ENCODE assay signal across 8 cellular contexts in the genomic region with DNA sequence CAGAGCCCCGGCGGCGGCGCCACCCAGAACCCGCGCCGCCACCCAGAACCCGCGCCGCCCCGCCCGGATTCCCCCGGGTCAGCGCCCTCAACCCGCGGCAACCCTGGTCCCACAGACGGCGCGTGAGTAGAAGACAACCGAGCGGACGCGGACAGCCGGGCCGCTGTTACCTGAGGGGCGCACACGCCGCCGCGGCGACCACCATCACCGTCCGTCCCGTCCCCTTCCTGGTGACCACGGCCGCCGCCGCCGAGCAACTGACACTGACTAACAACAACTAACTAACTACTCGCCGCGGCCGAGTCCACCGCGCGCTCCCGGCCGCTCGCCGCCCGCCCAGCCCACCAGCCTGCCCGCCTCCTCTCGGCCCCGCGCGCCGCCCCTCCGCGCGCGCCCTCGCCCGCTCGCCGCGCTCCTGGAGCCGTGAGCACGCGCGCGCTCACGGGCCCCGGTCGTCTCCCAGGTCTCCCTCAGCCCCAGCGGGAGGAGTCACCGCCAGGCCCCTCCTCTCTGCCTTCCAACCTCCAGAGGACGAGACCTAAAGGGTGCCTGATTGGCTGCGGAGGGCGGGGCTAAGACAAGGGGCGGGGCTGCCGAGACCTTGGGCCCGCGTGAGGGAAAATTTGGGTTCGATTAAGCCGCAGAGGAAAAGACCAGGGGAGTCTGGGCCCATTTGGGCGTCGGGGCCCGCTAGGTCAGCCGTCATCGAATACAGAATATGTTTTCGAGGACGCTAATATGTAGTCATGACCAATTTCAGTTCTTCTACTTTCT.
DNase-seq lines count a peak whose midpoint lies in the region; ATAC-seq lines count a peak whose summit lies in the region.

A gene with protein sequence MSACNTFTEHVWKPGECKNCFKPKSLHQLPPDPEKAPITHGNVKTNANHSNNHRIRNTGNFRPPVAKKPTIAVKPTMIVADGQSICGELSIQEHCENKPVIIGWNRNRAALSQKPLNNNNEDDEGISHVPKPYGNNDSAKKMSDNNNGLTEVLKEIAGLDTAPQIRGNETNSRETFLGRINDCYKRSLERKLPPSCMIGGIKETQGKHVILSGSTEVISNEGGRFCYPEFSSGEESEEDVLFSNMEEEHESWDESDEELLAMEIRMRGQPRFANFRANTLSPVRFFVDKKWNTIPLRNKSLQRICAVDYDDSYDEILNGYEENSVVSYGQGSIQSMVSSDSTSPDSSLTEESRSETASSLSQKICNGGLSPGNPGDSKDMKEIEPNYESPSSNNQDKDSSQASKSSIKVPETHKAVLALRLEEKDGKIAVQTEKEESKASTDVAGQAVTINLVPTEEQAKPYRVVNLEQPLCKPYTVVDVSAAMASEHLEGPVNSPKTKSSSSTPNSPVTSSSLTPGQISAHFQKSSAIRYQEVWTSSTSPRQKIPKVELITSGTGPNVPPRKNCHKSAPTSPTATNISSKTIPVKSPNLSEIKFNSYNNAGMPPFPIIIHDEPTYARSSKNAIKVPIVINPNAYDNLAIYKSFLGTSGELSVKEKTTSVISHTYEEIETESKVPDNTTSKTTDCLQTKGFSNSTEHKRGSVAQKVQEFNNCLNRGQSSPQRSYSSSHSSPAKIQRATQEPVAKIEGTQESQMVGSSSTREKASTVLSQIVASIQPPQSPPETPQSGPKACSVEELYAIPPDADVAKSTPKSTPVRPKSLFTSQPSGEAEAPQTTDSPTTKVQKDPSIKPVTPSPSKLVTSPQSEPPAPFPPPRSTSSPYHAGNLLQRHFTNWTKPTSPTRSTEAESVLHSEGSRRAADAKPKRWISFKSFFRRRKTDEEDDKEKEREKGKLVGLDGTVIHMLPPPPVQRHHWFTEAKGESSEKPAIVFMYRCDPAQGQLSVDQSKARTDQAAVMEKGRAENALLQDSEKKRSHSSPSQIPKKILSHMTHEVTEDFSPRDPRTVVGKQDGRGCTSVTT (N-terminal part only) (minus strand): TSS at position 269 of the 774 bp plus-strand sequence. CDS start 238,178 bp downstream, outside the sequence.

- peak; percentile 91 for ATAC-seq in GM19324 (IDR thresholded peaks at IDR 0.05; ENCODE audit: low FRiP score, unreplicated experiment)
- peak; percentile 90 for ATAC-seq in HG03460 (IDR thresholded peaks at IDR 0.05; ENCODE audit: unreplicated experiment)

- no peaks in the 10 kb centered on the region for H3K36me3 ChIP-seq in BLaER1

- H3K27ac ChIP-seq in BLaER1: peak within 1 kb of the TSS; percentile 92
- H3K27ac ChIP-seq in cingulate gyrus (ENCODE audit: low read depth, low read length): peak within 1 kb of the TSS; percentile 93
- H3K27ac ChIP-seq in layer of hippocampus (ENCODE audit: low read depth, low read length): peak within 1 kb of the TSS; percentile 91

- peak within 1 kb of the TSS; percentile 94 for H3K4me2 ChIP-seq in BLaER1

- peak; percentile 97 to 99 for DNase-seq in NCI-H526 (lab: John Stamatoyannopoulos, UW)
- DNase-seq in activated CD4-positive, alpha-beta T cell treated with anti-CD3 and anti-CD28 coated beads for 48 hours: peak; percentile 100
- peak; percentile 99 to 100 (median 99) for DNase-seq in stimulated activated CD4-positive, alpha-beta T cell treated with anti-CD3 and anti-CD28 coated beads, Interleukin-1b, Interleukin-23, amount 100 ng/mL, for 24 hours (ENCODE audit: low read depth in 4 of 4, low spot score in 1 of 4)

- H3K4me1 ChIP-seq in BLaER1: peaks cover 27% of the 10 kb centered on the region

- peaks cover 13% of the 10 kb centered on the region for H3K27me3 ChIP-seq in BLaER1
- no peaks in the 10 kb centered on the region for H3K27me3 ChIP-seq in layer of hippocampus (ENCODE audit: control insufficient read depth, insufficient read depth, low read length)

- peaks cover 37% of the 10 kb centered on the region for H4K20me1 ChIP-seq in BLaER1

- H3K9ac ChIP-seq in BLaER1: peak within 1 kb of the TSS; percentile 90

- no peaks in the 10 kb centered on the region for H3K9me3 ChIP-seq in BLaER1

- H3K4me3 ChIP-seq in BLaER1: peak within 1 kb of the TSS; percentile 83

Comparison
In these comparisons a context has a peak if more than half of its experiments do, and no peak if none do; other contexts are left out.
1. Peak in every context shown above with its lines: DNase-seq, ATAC-seq, H3K4me3 ChIP-seq and H3K27ac ChIP-seq.